18 cellular contexts compared by ENCODE assay signal in the genomic region with DNA sequence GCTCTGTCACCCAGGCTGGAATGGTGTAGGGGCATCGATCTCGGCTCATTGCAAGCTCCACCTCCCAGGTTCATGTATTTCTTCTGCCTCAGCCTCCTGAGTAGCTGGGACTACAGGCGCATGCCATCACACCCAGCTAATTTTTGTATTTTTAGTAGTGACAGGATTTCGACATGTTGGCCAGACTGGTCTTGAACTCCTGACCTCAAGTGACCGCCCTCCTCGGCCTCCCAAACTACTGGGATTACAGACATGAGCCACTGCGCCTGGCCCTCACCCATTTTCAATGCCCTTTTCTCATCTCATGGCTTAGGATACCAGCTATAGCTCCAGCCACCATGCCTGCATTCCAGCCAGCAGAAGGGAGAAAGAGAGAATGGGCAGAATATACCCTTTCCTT. TPM values are rescaled to one million over a fixed set of nuclear protein-coding genes. Genes with fewer than 3 reads are reported as not detected.
A peak's percentile ranks its signal among the peaks of the same experiment; 100 is the strongest.
DNase-seq lines count a peak whose midpoint lies in the region; ATAC-seq and TF ChIP-seq lines count a peak whose summit lies in the region.
"Had no signal": no experiment of that assay in that cellular context is flagged by ENCODE, and none has a peak within 500 bp of the region (broad histone marks: within the 10 kb centered on the region; RNA-seq: fewer than 3 reads in every experiment).

No MANE protein-coding gene starts in this region.

- 41 to 65% (median 45%) methylated on average over 7 of the region's 7 CpGs for WGBS in psoas muscle, 3 donors

- H3K4me3 Mint-ChIP-seq in chondrocyte (ENCODE audit: unreplicated experiment): no peak overlapping the region
- H3K4me3 Mint-ChIP-seq: B cell; CD4-positive, alpha-beta T cell; CD8-positive, alpha-beta T cell had no signal

- H3K27me3 Mint-ChIP-seq in chondrocyte (ENCODE audit: low read depth): no peaks in the 10 kb centered on the region
- H3K27me3 Mint-ChIP-seq: CD4-positive, alpha-beta T cell had no signal

- no peaks in the 10 kb centered on the region for H3K36me3 Mint-ChIP-seq in chondrocyte (ENCODE audit: low read depth)
- H3K36me3 Mint-ChIP-seq: CD8-positive, alpha-beta T cell had no signal

- intact Hi-C loops in psoas muscle (cut with DNase I): no loop called here

- POLR2A ChIA-PET in RWPE1 (lab: Yijun Ruan, JAX; ENCODE audit: low non-redundant PET): no interaction called here

- no peak overlapping the region for H3K27ac Mint-ChIP-seq in chondrocyte (ENCODE audit: unreplicated experiment)
- H3K27ac Mint-ChIP-seq: B cell; CD4-positive, alpha-beta T cell; CD8-positive, alpha-beta T cell had no signal

- DNase-seq in chondrocyte (ENCODE audit: low spot score): peak; percentile 30
- peak in 1 of 2 donors; percentile 63 for DNase-seq in psoas muscle
- no peak for DNase-seq in NCI-H1417 (lab: John Stamatoyannopoulos, UW)
- DNase-seq in activated naive CD4-positive, alpha-beta T cell (lab: John Stamatoyannopoulos, UW): no peak
- DNase-seq in RWPE1 (ENCODE audit: low spot score): no peak
- DNase-seq: AML-193; Caco-2; Calu3; CD4-positive, alpha-beta T cell; CD8-positive, alpha-beta T cell; DMS79 treated with DMSO at 0.1 percent for 48 hours; GF-D8 had no signal

- 0 out of 2 replicates have a peak overlapping the region, but pooled peaks have one; percentile 38 for H2AFZ ChIP-seq in Loucy (ENCODE audit: low read length)

- H3K36me3 ChIP-seq in Loucy (ENCODE audit: insufficient read depth, low read length) (no peaks in the 10 kb centered on the region), psoas muscle (ENCODE audit: insufficient read depth in 1 of 2, low read depth in 1 of 2) (no peaks in the 10 kb centered on the region)
- H3K36me3 ChIP-seq: BLaER1 treated with 17β-estradiol and CSF1 and Interleukin-3, amounts not matched to agents 10 nM and 100 nM had no signal

- no peak overlapping the region for H3K27ac ChIP-seq in psoas muscle
- no peak overlapping the region for H3K27ac ChIP-seq in RWPE1
- H3K27ac ChIP-seq: 22Rv1; A549; BLaER1 treated with 17β-estradiol and CSF1 and Interleukin-3, amounts not matched to agents 10 nM and 100 nM; C4-2B had no signal

- H3K4me2 ChIP-seq in Loucy (ENCODE audit: low read depth, low read length, poor library complexity, severe bottlenecking): no peak overlapping the region
- H3K4me2 ChIP-seq: A549; BLaER1 treated with 17β-estradiol and CSF1 and Interleukin-3, amounts not matched to agents 10 nM and 100 nM had no signal

- TF ChIP-seq CTCF in Loucy (conservative IDR thresholded peaks at IDR 0.05; ENCODE audit: low read length): no peak
- TF ChIP-seq CTCF in chondrocyte (IDR thresholded peaks at IDR 0.05): no peak
- TF ChIP-seq CTCF in psoas muscle (IDR thresholded peaks at IDR 0.05): no peak
- no peak for TF ChIP-seq CTCF in RWPE1 (conservative IDR thresholded peaks at IDR 0.05; ENCODE audit: low read depth)

- H3K27me3 ChIP-seq in Loucy (ENCODE audit: insufficient read depth, low read length, poor library complexity, severe bottlenecking): no peaks in the 10 kb centered on the region
- H3K27me3 ChIP-seq in psoas muscle (ENCODE audit: insufficient read depth in 3 of 3, low read length in 2 of 3): no peaks in the 10 kb centered on the region
- H3K27me3 ChIP-seq: BLaER1 treated with 17β-estradiol and CSF1 and Interleukin-3, amounts not matched to agents 10 nM and 100 nM had no signal

- H3K9me2 ChIP-seq in Loucy (replicated peaks; ENCODE audit: low read depth, low read length): no peaks in the 10 kb centered on the region

- ATAC-seq in psoas muscle: peak in 3 of 4 donors; percentile 64 to 89 (median 78)
- ATAC-seq: A549; CD8-positive, alpha-beta T cell had no signal

- H3K9ac ChIP-seq in Loucy (ENCODE audit: low read depth, low read length, poor library complexity, severe bottlenecking): no peak overlapping the region
- H3K9ac ChIP-seq: BLaER1 treated with 17β-estradiol and CSF1 and Interleukin-3, amounts not matched to agents 10 nM and 100 nM had no signal

- no peaks in the 10 kb centered on the region for H3F3A ChIP-seq in Loucy (ENCODE audit: low read depth)

- peaks cover 5% of the 10 kb centered on the region for H3K4me1 Mint-ChIP-seq in chondrocyte (ENCODE audit: low read depth)
- H3K4me1 Mint-ChIP-seq: B cell had no signal

- H4K20me1 ChIP-seq in Loucy (ENCODE audit: insufficient read depth, low read length, poor library complexity, severe bottlenecking): no peaks in the 10 kb centered on the region
- H4K20me1 ChIP-seq: BLaER1 treated with 17β-estradiol and CSF1 and Interleukin-3, amounts not matched to agents 10 nM and 100 nM had no signal

- no peaks in the 10 kb centered on the region for H3K9me3 Mint-ChIP-seq in chondrocyte (ENCODE audit: low read depth)
- H3K9me3 Mint-ChIP-seq: CD4-positive, alpha-beta T cell; CD8-positive, alpha-beta T cell had no signal

- H3K4me3 ChIP-seq in Loucy (ENCODE audit: low read length, poor library complexity, severe bottlenecking) (no peak overlapping the region), psoas muscle (no peak overlapping the region)
- H3K4me3 ChIP-seq: A549; BLaER1 treated with 17β-estradiol and CSF1 and Interleukin-3, amounts not matched to agents 10 nM and 100 nM had no signal

- CTCF ChIA-PET in RWPE1 (lab: Yijun Ruan, JAX): interaction anchor here (1.0 to 1.5 kb wide), 3 partner anchors 12 to 189 kb away, joined by 3 to 5 read pairs (median 3); partner anchors contain the start of gene SOX13

- H3K9me3 ChIP-seq in Loucy (ENCODE audit: insufficient read depth, low read depth, low read length) (no peaks in the 10 kb centered on the region), psoas muscle (no peaks in the 10 kb centered on the region)
- H3K9me3 ChIP-seq: A549; BLaER1 treated with 17β-estradiol and CSF1 and Interleukin-3, amounts not matched to agents 10 nM and 100 nM; Caco-2 had no signal

- no peaks in the 10 kb centered on the region for H3K79me2 ChIP-seq in Loucy (ENCODE audit: insufficient read depth, low read length)

- H3K4me1 ChIP-seq in Loucy (ENCODE audit: insufficient read depth, low read length, poor library complexity, severe bottlenecking) (peaks cover 3% of the 10 kb centered on the region), psoas muscle (peaks cover 7% of the 10 kb centered on the region)
- H3K4me1 ChIP-seq: Caco-2 had no signal

RNA-seq across cellular contexts. Expression of gene SOX13, which starts 12.9 kb away (rescaled TPM):
- total RNA-seq in chondrocyte (3.6 to 9.1 TPM (median 7.6 TPM) in 3 replicates), psoas muscle (10 to 100 TPM in 2 of 4 donors, 1 to 10 TPM in 2; 8.5 to 19.6 (median 9.4) TPM)
- polyA plus RNA-seq in psoas muscle: 10 to 100 TPM in 1 of 3 donors, 1 to 10 TPM in 2; 5.2 to 13.1 (median 9.4) TPM
